In the genomic region with DNA sequence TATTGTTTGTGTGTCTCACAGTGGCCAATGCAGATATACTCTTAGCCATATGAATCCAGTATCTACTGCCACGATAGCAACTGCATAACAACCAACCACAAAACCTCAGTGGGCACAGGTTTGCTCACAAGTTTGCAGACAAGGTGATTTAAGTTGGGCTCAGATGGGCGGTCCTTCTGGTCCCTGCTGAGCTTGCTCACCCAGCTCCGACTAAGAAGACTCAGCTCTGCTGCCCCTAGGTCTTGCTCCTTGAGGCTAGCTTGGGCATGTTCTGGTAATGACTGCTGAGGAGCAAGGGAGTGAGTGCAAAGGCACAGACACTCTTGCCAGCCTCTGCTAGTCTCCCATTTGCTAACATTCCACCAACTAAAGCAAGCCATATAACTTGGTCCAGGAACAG, we compare ENCODE assay signal across 17 cellular contexts. TPM values are rescaled to one million over a fixed set of nuclear protein-coding genes. Genes with fewer than 3 reads are reported as not detected.
DNase-seq lines count a peak whose midpoint lies in the region; ATAC-seq and TF ChIP-seq lines count a peak whose summit lies in the region.
"Had no signal": no experiment of that assay in that cellular context is flagged by ENCODE, and none has a peak within 500 bp of the region (broad histone marks: within the 10 kb centered on the region; RNA-seq: fewer than 3 reads in every experiment).

No MANE protein-coding gene starts in this region.

- no peaks in the 10 kb centered on the region for H3K36me3 ChIP-seq in endodermal cell (ENCODE audit: control insufficient read depth, insufficient read depth, low read length)
- H3K36me3 ChIP-seq in body of pancreas (replicated peaks in 1 of 2; ENCODE audit: insufficient read depth in 1 of 2, low read depth in 2 of 2) = no peaks in the 10 kb centered on the region
- H3K36me3 ChIP-seq: pancreas, suprapubic skin had no signal

- TF ChIP-seq CTCF in endodermal cell (conservative IDR thresholded peaks at IDR 0.05) (no peak), body of pancreas (IDR thresholded peaks at IDR 0.05) (no peak)

- intact Hi-C loops in body of pancreas (cut with DNase I) = no loop called here

- ATAC-seq in GM19397 (IDR thresholded peaks at IDR 0.05; ENCODE audit: unreplicated experiment) (no peak), body of pancreas (no peak)
- ATAC-seq: left colon, pancreas had no signal

- H3K27ac Mint-ChIP-seq in T-helper 2 cell treated with Interferon-gamma antibody and Interleukin-4, amounts not matched to agents 5 μg/mL and 100 μg/mL, for 36 hours = peak overlapping the region; percentile 43
- no peak overlapping the region for H3K27ac Mint-ChIP-seq in endodermal cell

- no peak for TF ChIP-seq POLR2A in body of pancreas (IDR thresholded peaks at IDR 0.05)

- H3K36me3 Mint-ChIP-seq in T-helper 2 cell treated with Interferon-gamma antibody and Interleukin-4, amounts not matched to agents 5 μg/mL and 100 μg/mL, for 36 hours (ENCODE audit: low read depth) = no peaks in the 10 kb centered on the region
- no peaks in the 10 kb centered on the region for H3K36me3 Mint-ChIP-seq in endodermal cell (ENCODE audit: low read depth)

- H3K9me3 Mint-ChIP-seq in T-helper 2 cell treated with Interferon-gamma antibody and Interleukin-4, amounts not matched to agents 5 μg/mL and 100 μg/mL, for 36 hours = no peaks in the 10 kb centered on the region
- H3K9me3 Mint-ChIP-seq in endodermal cell = no peaks in the 10 kb centered on the region

- H3K4me3 ChIP-seq in endodermal cell (ENCODE audit: low read length) (no peak overlapping the region), body of pancreas (no peak overlapping the region)
- H3K4me3 ChIP-seq: pancreas, suprapubic skin had no signal

- H3K27me3 ChIP-seq in endodermal cell (ENCODE audit: control insufficient read depth, insufficient read depth, low read length, poor library complexity, severe bottlenecking) (no peaks in the 10 kb centered on the region), body of pancreas (no peaks in the 10 kb centered on the region)
- H3K27me3 ChIP-seq: pancreas, suprapubic skin had no signal

- H3K27ac ChIP-seq in endodermal cell (ENCODE audit: low read depth, low read length) (no peak overlapping the region), body of pancreas (no peak overlapping the region)
- H3K27ac ChIP-seq: pancreas, suprapubic skin had no signal

- no peak overlapping the region for H3K4me3 Mint-ChIP-seq in T-helper 2 cell treated with Interferon-gamma antibody and Interleukin-4, amounts not matched to agents 5 μg/mL and 100 μg/mL, for 36 hours
- no peak overlapping the region for H3K4me3 Mint-ChIP-seq in endodermal cell

- H3K4me1 ChIP-seq in endodermal cell (ENCODE audit: control insufficient read depth, insufficient read depth, low read length) = no peaks in the 10 kb centered on the region
- H3K4me1 ChIP-seq in body of pancreas = peaks cover 9% of the 10 kb centered on the region
- H3K4me1 ChIP-seq: suprapubic skin had no signal

- no peak overlapping the region for H3K9ac ChIP-seq in endodermal cell (ENCODE audit: extremely low read depth, low read length, poor library complexity, severe bottlenecking)

- no peaks in the 10 kb centered on the region for H3K27me3 Mint-ChIP-seq in T-helper 2 cell treated with Interferon-gamma antibody and Interleukin-4, amounts not matched to agents 5 μg/mL and 100 μg/mL, for 36 hours (ENCODE audit: low read depth)
- no peaks in the 10 kb centered on the region for H3K27me3 Mint-ChIP-seq in endodermal cell (ENCODE audit: insufficient read depth)

- WGBS in endodermal cell (ENCODE audit: insufficient coverage in 1 of 2, insufficient read length in 1 of 2), 2 experiments = 84 to 92% methylated on average over 2 to 3 of the region's 3 CpGs
- 91 to 94% methylated on average over 3 of the region's 3 CpGs for WGBS in body of pancreas, 2 donors

- H3K4me1 Mint-ChIP-seq in T-helper 2 cell treated with Interferon-gamma antibody and Interleukin-4, amounts not matched to agents 5 μg/mL and 100 μg/mL, for 36 hours (ENCODE audit: low read depth) = peaks cover 8% of the 10 kb centered on the region
- H3K4me1 Mint-ChIP-seq in endodermal cell = peaks cover 2% of the 10 kb centered on the region

- DNase-seq in stimulated activated CD4-positive, alpha-beta T cell treated with anti-CD3 and anti-CD28 coated beads, Interleukin-15, amount 100 ng/mL, for 48 hours (ENCODE audit: low read depth in 2 of 2) = peak; percentile 4 to 6
- no peak for DNase-seq in stimulated activated CD4-positive, alpha-beta T cell treated with anti-CD3 and anti-CD28 coated beads, Interleukin-2, amount 100 ng/mL, for 48 hours
- DNase-seq in T-helper 2 cell treated with Interferon-gamma antibody and Interleukin-4, amounts not matched to agents 5 μg/mL and 100 μg/mL, for 36 hours (ENCODE audit: low spot score) = peak; percentile 39
- peak; percentile 49 for DNase-seq in endodermal cell
- no peak for DNase-seq in body of pancreas
- no peak for DNase-seq in NOMO-1 treated with dmso at 0.1 percent for 144 hours (lab: John Stamatoyannopoulos, UW; ENCODE audit: unreplicated experiment)
- DNase-seq: AML-193, dermis blood vessel endothelial cell, DMS153, HCEC 1CT, hippocampal formation, left colon, NCI-H524 treated with DMSO at 0.1 percent for 48 hours, pancreas, T-helper 9 cell had no signal

- H3K9me3 ChIP-seq in endodermal cell (ENCODE audit: control insufficient read depth, low read length) = peaks cover 12% of the 10 kb centered on the region
- H3K9me3 ChIP-seq in body of pancreas = no peaks in the 10 kb centered on the region
- H3K9me3 ChIP-seq: pancreas, suprapubic skin had no signal

RNA-seq across cellular contexts. Expression of a gene that starts 52.6 kb away (rescaled TPM):
- total RNA-seq in endodermal cell (10 to 100 TPM; 25.7 to 39.7 TPM), body of pancreas (1 to 10 TPM; 5.6 to 9.1 TPM)
- polyA plus RNA-seq in endodermal cell (2013, experiment 1 of 2) = 18.2 TPM
- polyA plus RNA-seq in endodermal cell (2013, experiment 2 of 2) = 18.3 TPM

Comparison
In these comparisons a context has a peak if more than half of its experiments do, and no peak if none do; other contexts are left out.
1. DNase-seq: peak in stimulated activated CD4-positive, alpha-beta T cell treated with anti-CD3 and anti-CD28 coated beads, Interleukin-15, amount 100 ng/mL, for 48 hours (2 of 2), T-helper 2 cell treated with Interferon-gamma antibody and Interleukin-4, amounts not matched to agents 5 μg/mL and 100 μg/mL, for 36 hours (single experiment) and endodermal cell (single experiment); none in stimulated activated CD4-positive, alpha-beta T cell treated with anti-CD3 and anti-CD28 coated beads, Interleukin-2, amount 100 ng/mL, for 48 hours (0 of 2), body of pancreas (0 of 4) and NOMO-1 treated with dmso at 0.1 percent for 144 hours (single experiment).